Comparison of ENCODE assay signal across 27 cellular contexts in genomic region chr12:92778525-92778924, GRCh38.
"Had no signal": no experiment of that assay in that cellular context is flagged by ENCODE, and none has a peak within 500 bp of the region (broad histone marks: within the 10 kb centered on the region; RNA-seq: fewer than 3 reads in every experiment).

No MANE protein-coding gene starts in this region.

- H3K4me1 Mint-ChIP-seq: stimulated activated effector memory CD8-positive, alpha-beta T cell treated with anti-CD3 and anti-CD28 coated beads, Interleukin-12 subunit alpha, Interleukin-12 subunit beta, amount 100 ng/mL, for 72 hours had no signal

- H3K27ac Mint-ChIP-seq: activated naive CD8-positive, alpha-beta T cell; effector memory CD8-positive, alpha-beta T cell; natural killer cell treated with Interleukin-12 subunit alpha and Interleukin-12 subunit beta and Interleukin-15 and Interleukin-18, amount 100 ng/mL, for 72 hours; stimulated activated effector memory CD8-positive, alpha-beta T cell treated with anti-CD3 and anti-CD28 coated beads, Interleukin-12 subunit alpha, Interleukin-12 subunit beta, amount 100 ng/mL, for 72 hours had no signal

- H3K4me3 ChIP-seq: colonic mucosa, lung, mucosa of descending colon, skin epidermis, thyroid gland, upper lobe of left lung, vagina had no signal

- H3K9me3 Mint-ChIP-seq: effector memory CD8-positive, alpha-beta T cell; natural killer cell treated with Interleukin-12 subunit alpha and Interleukin-12 subunit beta and Interleukin-15 and Interleukin-18, amount 100 ng/mL, for 72 hours; stimulated activated effector memory CD8-positive, alpha-beta T cell treated with anti-CD3 and anti-CD28 coated beads, Interleukin-12 subunit alpha, Interleukin-12 subunit beta, amount 100 ng/mL, for 72 hours; stimulated activated naive CD8-positive, alpha-beta T cell treated with anti-CD3 and anti-CD28 coated beads, Interleukin-15, Interleukin-2, amounts not matched to agents 100 ng/mL and 50 ng/mL, for 24 hours had no signal

- H3K9me3 ChIP-seq: colonic mucosa, mucosa of descending colon, thyroid gland, upper lobe of left lung, vagina had no signal

- H3K4me3 Mint-ChIP-seq: activated naive CD8-positive, alpha-beta T cell; effector memory CD8-positive, alpha-beta T cell; natural killer cell treated with Interleukin-12 subunit alpha and Interleukin-12 subunit beta and Interleukin-15 and Interleukin-18, amount 100 ng/mL, for 72 hours; stimulated activated effector memory CD8-positive, alpha-beta T cell treated with anti-CD3 and anti-CD28 coated beads, Interleukin-12 subunit alpha, Interleukin-12 subunit beta, amount 100 ng/mL, for 72 hours; stimulated activated naive CD8-positive, alpha-beta T cell treated with anti-CD3 and anti-CD28 coated beads, Interleukin-15, Interleukin-2, amounts not matched to agents 100 ng/mL and 50 ng/mL, for 24 hours had no signal

- H3K27ac ChIP-seq: colonic mucosa, vagina, VCaP had no signal

- H3K4me1 ChIP-seq: colonic mucosa, thyroid gland, vagina had no signal

- H3K27me3 Mint-ChIP-seq: activated naive CD8-positive, alpha-beta T cell; effector memory CD8-positive, alpha-beta T cell; natural killer cell treated with Interleukin-12 subunit alpha and Interleukin-12 subunit beta and Interleukin-15 and Interleukin-18, amount 100 ng/mL, for 72 hours; stimulated activated naive CD8-positive, alpha-beta T cell treated with anti-CD3 and anti-CD28 coated beads, Interleukin-15, Interleukin-2, amounts not matched to agents 100 ng/mL and 50 ng/mL, for 24 hours had no signal

- DNase-seq: activated CD4-positive, alpha-beta T cell treated with anti-CD3 and anti-CD28 coated beads for 48 hours; activated CD4-positive, alpha-beta T cell treated with anti-CD3 and anti-CD28 coated beads, Interleukin-2, amount 50 U/mL, for 48 hours; activated CD8-positive, alpha-beta memory T cell treated with anti-CD3 and anti-CD28 coated beads for 24 hours; activated effector memory CD4-positive, alpha-beta T cell treated with Interleukin-2 at 50 U/mL for 16 hours; activated naive CD4-positive, alpha-beta T cell treated with Interleukin-2 at 50 U/mL for 16 hours; anterior cingulate cortex; cerebellar nuclear complex; colonic mucosa; effector memory CD8-positive, alpha-beta T cell; foreskin melanocyte; islet precursor cell; left colon; mucosa of descending colon; posterior cingulate gyrus; stimulated activated CD4-positive, alpha-beta T cell treated with anti-CD3 and anti-CD28 coated beads, Interleukin-4, amount 100 ng/mL, for 24 hours; substantia nigra; thyroid gland; upper lobe of left lung had no signal

- ATAC-seq: effector memory CD8-positive, alpha-beta T cell; left colon; mucosa of descending colon; natural killer cell treated with Interleukin-12 subunit alpha and Interleukin-12 subunit beta and Interleukin-15 and Interleukin-18, amount 100 ng/mL, for 72 hours; sciatic nerve; stimulated activated effector memory CD8-positive, alpha-beta T cell treated with anti-CD3 and anti-CD28 coated beads, Interleukin-12 subunit alpha, Interleukin-12 subunit beta, amount 100 ng/mL, for 72 hours had no signal

- H3K27me3 ChIP-seq: colonic mucosa, thyroid gland, upper lobe of left lung, vagina had no signal
